9 cellular contexts compared by ENCODE assay signal in the genomic region with DNA sequence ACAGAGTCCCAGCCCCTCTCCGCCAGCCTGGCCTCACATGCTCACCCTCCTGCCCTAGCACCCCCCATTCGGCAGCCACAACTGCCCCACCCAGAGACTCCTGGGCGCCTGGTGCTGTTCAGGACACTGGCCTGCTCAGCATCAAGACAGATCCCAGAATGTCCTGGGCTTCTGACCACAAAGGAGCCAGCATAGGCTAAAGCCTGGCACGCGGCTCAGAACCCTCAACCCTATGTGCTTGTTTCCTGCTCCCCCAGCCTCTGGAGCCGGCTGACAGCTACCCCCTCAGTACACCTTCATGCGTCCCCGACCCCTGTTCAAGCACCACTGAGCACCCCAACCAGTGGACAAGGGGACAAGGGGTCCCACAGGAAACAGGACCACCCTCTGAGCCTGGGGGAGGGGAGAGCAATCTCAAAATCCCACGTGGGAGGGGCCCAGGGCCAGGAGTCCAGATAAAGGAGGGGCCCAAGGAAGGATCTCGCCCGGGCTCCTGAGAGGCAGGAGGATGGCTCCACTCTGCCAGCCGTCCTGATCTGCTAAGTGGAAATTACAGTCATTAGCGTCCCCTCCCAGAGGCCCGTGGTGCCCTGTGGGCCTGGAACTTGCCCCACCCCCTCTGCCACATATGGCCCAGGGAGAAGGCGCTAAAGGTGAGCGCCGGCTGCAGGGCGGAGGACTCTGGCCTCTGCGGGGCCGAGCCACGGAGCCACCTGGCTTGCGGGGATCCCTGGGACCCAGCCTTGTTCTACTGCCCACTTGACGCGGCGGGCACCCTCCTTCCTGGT. TPM values are rescaled to one million over a fixed set of nuclear protein-coding genes. Genes with fewer than 3 reads are reported as not detected.
DNase-seq lines count a peak whose midpoint lies in the region; ATAC-seq, FAIRE-seq and TF ChIP-seq lines count a peak whose summit lies in the region.
"Had no signal": no experiment of that assay in that cellular context is flagged by ENCODE, and none has a peak within 500 bp of the region (broad histone marks: within the 10 kb centered on the region; RNA-seq: fewer than 3 reads in every experiment).

No MANE protein-coding gene starts in this region.

- H3K4me2 ChIP-seq in K562 (ENCODE audit: insufficient read depth, low read length) = no peak overlapping the region
- peak overlapping the region; percentile 62 for H3K4me2 ChIP-seq in HepG2 (ENCODE audit: low read depth, low read length)

- H2AFZ ChIP-seq in K562 (ENCODE audit: low read depth, low read length) = 0 out of 2 replicates have a peak overlapping the region, but pooled peaks have one; percentile 51
- no peak overlapping the region for H2AFZ ChIP-seq in HepG2 (ENCODE audit: low read length)

- ATAC-seq in K562 (no peak), HepG2 (no peak)

- FAIRE-seq in K562 (lab: Jason Lieb, UNC) = no peak
- no peak for FAIRE-seq in HepG2 (lab: Jason Lieb, UNC)
- FAIRE-seq: islet of Langerhans had no signal

- intact Hi-C loops in K562 (cut with micrococcal nuclease) (loop anchor here (5.0 kb wide), 2 partner anchors 90 to 435 kb away; partner anchors contain the start of genes NUDT14 and TMEM121), HepG2 (cut with micrococcal nuclease; ENCODE audit: unreplicated experiment) (loop anchor here (5.0 kb wide), 1 partner anchor 95 kb away; no protein-coding TSS in a partner anchor)

- in situ Hi-C loops in K562 (cut with MboI) (loop anchor here (10.0 kb wide), 2 partner anchors 192 to 262 kb away; no protein-coding TSS in a partner anchor), HepG2 (cut with HindIII; ENCODE audit: extremely low pct_ligation_motif_present, low pct_unique_long_range_greater_than_20kb) (loop anchor here (10.0 kb wide), 1 partner anchor 52 kb away; no protein-coding TSS in a partner anchor)

- peak overlapping the region; percentile 63 for H3K4me3 ChIP-seq in HUES64 (ENCODE audit: low read length)
- H3K4me3 ChIP-seq in K562 = 0 out of 2 replicates have a peak overlapping the region, but pooled peaks have one; percentile 43
- H3K4me3 ChIP-seq in HepG2 (replicated peaks in 1 of 3; ENCODE audit: insufficient read depth in 1 of 3, low read depth in 2 of 3, low read length in 3 of 3) = peak overlapping the region in 1 of 3 experiments; percentile 63; a peak in 2 of 6 replicates
- peak overlapping the region; percentile 35 to 85 (median 60) for H3K4me3 ChIP-seq in tibial nerve

- H3K36me3 ChIP-seq in HUES64 (ENCODE audit: insufficient read depth, low read length) (no peaks in the 10 kb centered on the region), K562 (ENCODE audit: control insufficient read depth, insufficient read depth, low read length) (no peaks in the 10 kb centered on the region), HepG2 (replicated peaks in 1 of 2; ENCODE audit: control insufficient read depth in 1 of 2, insufficient read depth in 2 of 2, low read length in 2 of 2) (no peaks in the 10 kb centered on the region), tibial nerve (no peaks in the 10 kb centered on the region)

- WGBS in HUES64 = 52% methylated on average over 25 of the region's 25 CpGs
- 40% methylated on average over 15 of the region's 25 CpGs for WGBS in K562 (ENCODE audit: insufficient coverage, low coverage, missing lambda C conversion rate)
- WGBS in HepG2 (ENCODE audit: low lambda C conversion rate) = 29% methylated on average over 10 of the region's 25 CpGs
- 38 to 47% methylated on average over 15 to 24 of the region's 25 CpGs for WGBS in tibial nerve, 2 donors

- no peaks in the 10 kb centered on the region for H3K9me3 ChIP-seq in HUES64 (ENCODE audit: insufficient read depth, low read depth, low read length)
- no peaks in the 10 kb centered on the region for H3K9me3 ChIP-seq in K562 (replicated peaks; ENCODE audit: control insufficient read depth, insufficient read depth, low read depth, low read length)
- H3K9me3 ChIP-seq in HepG2 (ENCODE audit: low read length) = no peaks in the 10 kb centered on the region
- no peaks in the 10 kb centered on the region for H3K9me3 ChIP-seq in tibial nerve

- POLR2A ChIA-PET in K562 (lab: Yijun Ruan, JAX) (interaction anchor here (0.6 kb wide), 1 partner anchor 47 kb away, joined by 3 read pairs; no protein-coding TSS in a partner anchor), HepG2 (lab: Yijun Ruan, JAX) (no interaction called here)

- no peak overlapping the region for H3K9ac ChIP-seq in HUES64 (ENCODE audit: low read depth, low read length)
- H3K9ac ChIP-seq in K562 (ENCODE audit: insufficient read depth in 1 of 2, low read depth in 2 of 2, low read length in 2 of 2) = peak overlapping the region in 1 of 2 experiments; percentile 61; a peak in 1 of 4 replicates
- no peak overlapping the region for H3K9ac ChIP-seq in HepG2 (ENCODE audit: insufficient read depth, low read depth, low read length)

- TF ChIP-seq POLR2A in K562 (conservative IDR thresholded peaks at IDR 0.05) = no peak
- TF ChIP-seq POLR2A in HepG2 (IDR thresholded peaks at IDR 0.05; ENCODE audit: insufficient read depth in 1 of 2, low read depth in 2 of 2, low read length in 2 of 2) = no peak
- no peak for TF ChIP-seq POLR2A in tibial nerve (IDR thresholded peaks at IDR 0.05)

- BruUV-seq in K562 (replicated peaks; lab: Mats Ljungman, UMichigan) = no TSS peak
- no TSS peak for BruUV-seq in HepG2 (replicated peaks; lab: Mats Ljungman, UMichigan)

- TF ChIP-seq RAD21 in K562 (CRISPR knock-in tag; conservative IDR thresholded peaks at IDR 0.05 in 1 of 2, IDR thresholded peaks at IDR 0.05 in 1 of 2) (no peak), HepG2 (CRISPR knock-in tag; IDR thresholded peaks at IDR 0.05) (no peak)

- peaks cover 19% of the 10 kb centered on the region; the same call in 1 of the 2 replicates for H3K4me1 ChIP-seq in HUES64 (ENCODE audit: insufficient read depth, low read length)
- peaks cover 3 to 67% of the 10 kb centered on the region in 2 experiments; a peak in 2 of 5 replicates for H3K4me1 ChIP-seq in K562 (replicated peaks in 1 of 2; ENCODE audit: control insufficient read depth in 2 of 2, insufficient read depth in 2 of 2, low read length in 2 of 2)
- H3K4me1 ChIP-seq in HepG2 (ENCODE audit: insufficient read depth, low read length) = peaks cover 52% of the 10 kb centered on the region
- H3K4me1 ChIP-seq in tibial nerve = peaks cover 0 to 67% (median 39%) of the 10 kb centered on the region in 4 donors

- H3K27me3 ChIP-seq in HUES64 (ENCODE audit: insufficient read depth, low read length) (peaks cover 46% of the 10 kb centered on the region), K562 (ENCODE audit: control insufficient read depth in 2 of 2, insufficient read depth in 2 of 2, low read length in 2 of 2) (peaks cover 10 to 31% of the 10 kb centered on the region in 2 experiments; a peak in 4 of 5 replicates), HepG2 (ENCODE audit: control insufficient read depth in 1 of 2, insufficient read depth in 2 of 2, low read length in 2 of 2) (peaks cover 10 to 52% of the 10 kb centered on the region in 2 experiments; a peak in 4 of 5 replicates), tibial nerve (no peaks in the 10 kb centered on the region)

- DNase-seq in AG08396 (ENCODE audit: low spot score) = peak; percentile 41
- no peak for DNase-seq in K562 (ENCODE audit: extremely low read depth in 1 of 4, low spot score in 3 of 4)
- no peak for DNase-seq in HepG2 (ENCODE audit: low spot score)
- DNase-seq in tibial nerve (ENCODE audit: low spot score in 2 of 2) = no peak
- no peak for DNase-seq in hepatic stellate cell (ENCODE audit: low spot score)
- DNase-seq in NCI-H2081 (lab: John Stamatoyannopoulos, UW) = no peak
- no peak for DNase-seq in epidermal melanocyte (ENCODE audit: insufficient read length, low spot score)

- TF ChIP-seq CTCF in K562 (IDR thresholded peaks at IDR 0.05 in 2 of 3, conservative IDR thresholded peaks at IDR 0.05 in 1 of 3; ENCODE audit: insufficient read depth in 2 of 3, low read depth in 1 of 3, low read length in 3 of 3) (no peak), HepG2 (CRISPR knock-in tag; IDR thresholded peaks at IDR 0.05) (no peak), tibial nerve (IDR thresholded peaks at IDR 0.05) (no peak)

- H3K27ac ChIP-seq in HUES64 (ENCODE audit: low read depth, low read length) (no peak overlapping the region), K562 (ENCODE audit: extremely low read depth, low read depth, low read length) (no peak overlapping the region), HepG2 (ENCODE audit: extremely low read length, insufficient read depth, low read length) (no peak overlapping the region), tibial nerve (peak overlapping the region; percentile 69 to 89 (median 86))

- peaks cover 5% of the 10 kb centered on the region for H3K9me1 ChIP-seq in K562 (ENCODE audit: control insufficient read depth, insufficient read depth, low read length)

- no peak for TF ChIP-seq EP300 in K562 (IDR thresholded peaks at IDR 0.05; ENCODE audit: low read length)
- no peak for TF ChIP-seq EP300 in HepG2 (IDR thresholded peaks at IDR 0.05; ENCODE audit: low read depth in 2 of 2, low read length in 2 of 2)
- TF ChIP-seq EP300 in HepG2 (CRISPR knock-in tag; IDR thresholded peaks at IDR 0.05; ENCODE audit: borderline replicate concordance) = no peak
- no peak for TF ChIP-seq EP300 in tibial nerve (IDR thresholded peaks at IDR 0.05)

- CTCF ChIA-PET in K562 (lab: Yijun Ruan, JAX; ENCODE audit: low intra/inter-chr PET ratio) = no interaction called here
- CTCF ChIA-PET in HepG2 (lab: Yijun Ruan, JAX; ENCODE audit: low intra/inter-chr PET ratio, low total read pairs) = interaction anchor here (1.0 kb wide), 1 partner anchor 260 kb away, joined by 4 read pairs; no protein-coding TSS in a partner anchor

- H4K20me1 ChIP-seq in K562 (replicated peaks; ENCODE audit: control insufficient read depth, insufficient read depth, low read length) (no peaks in the 10 kb centered on the region), HepG2 (ENCODE audit: insufficient read depth, low read length) (peaks cover 5% of the 10 kb centered on the region; the same call in 1 of the 2 replicates)

- H3K79me2 ChIP-seq in K562 (ENCODE audit: control insufficient read depth, insufficient read depth, low read length) (no peaks in the 10 kb centered on the region), HepG2 (ENCODE audit: insufficient read depth, low read length) (no peaks in the 10 kb centered on the region)

RNA-seq across cellular contexts. Expression of gene GPR132, which starts 27.1 kb away (rescaled TPM):
- 0.15 TPM for polyA plus RNA-seq in HUES64 (2013, experiment 1 of 2)
- not detected for polyA plus RNA-seq in HUES64 (2013, experiment 2 of 2)
- total RNA-seq in K562 (2011; cell fraction: chromatin; rRNA removed; ENCODE audit: low replicate concordance) = 0.23 and 0.51 TPM in 2 replicates
- 0.26 and 0.50 TPM in 2 replicates for total RNA-seq in K562 (2011; cell fraction: nucleolus; rRNA removed)
- 0.23 and 0.44 TPM in 2 replicates for total RNA-seq in K562 (2011; cell fraction: nucleoplasm; rRNA removed)
- total RNA-seq in K562 (2014; rRNA removed) = 0.49 and 0.50 TPM in 2 replicates
- 0.19 and 0.25 TPM in 2 replicates for total RNA-seq in K562 (2014; rRNA removed; fragmentation: Illumina TruSeq; extraction: Trizol)
- 0.98 and 1.0 TPM in 2 replicates for total RNA-seq in K562 (2015; rRNA removed; fragmentation: Illumina TruSeq; extraction: Trizol)
- total RNA-seq in K562 (2021) = 0.49 and 1.1 TPM in 2 replicates
- polyA plus RNA-seq in K562 (2011; rRNA removed) = 0.01 and 0.22 TPM in 2 replicates
- polyA plus RNA-seq in K562 (2011; cell fraction: cytosol; rRNA removed) = 0.34 and 1.1 TPM in 2 replicates
- polyA plus RNA-seq in K562 (2011; cell fraction: nucleus; rRNA removed) = 0.27 and 0.41 TPM in 2 replicates
- 0.59 and 3.2 TPM in 2 replicates for polyA plus RNA-seq in K562 (2012)
- 0.22 and 0.24 TPM in 2 replicates for polyA plus RNA-seq in K562 (2014; fragmentation: Illumina TruSeq; extraction: Trizol)
- polyA plus RNA-seq in K562 (2014; fragmentation: Nextera tagmentation; extraction: Ambion mirVana) = under 1 TPM in 1 of 2 experiments, not detected in 1; 0.01 TPM
- 0.23 and 0.46 TPM in 2 replicates for polyA plus RNA-seq in K562 (2014; rRNA removed)
- 0.06 TPM in 1 of 2 replicates, not detected in the other for polyA minus RNA-seq in K562 (2011; rRNA and poly(A)+ RNA removed)
- not detected in 2 replicates for polyA minus RNA-seq in K562 (2011; cell fraction: cytosol; rRNA and poly(A)+ RNA removed)
- 0.13 and 0.33 TPM in 2 replicates for polyA minus RNA-seq in K562 (2011; cell fraction: nucleus; rRNA and poly(A)+ RNA removed)
- total RNA-seq in HepG2 (2016; rRNA removed; fragmentation: Illumina TruSeq; extraction: Trizol) = not detected in 2 replicates
- total RNA-seq in HepG2 (2016; cell fraction: cytosol; rRNA removed; fragmentation: Illumina TruSeq; extraction: Trizol; ENCODE audit: low read depth) = not detected in 2 replicates
- total RNA-seq in HepG2 (2016; cell fraction: insoluble cytoplasmic fraction; rRNA removed; fragmentation: Illumina TruSeq; extraction: Trizol) = not detected in 2 replicates
- not detected in 2 replicates for total RNA-seq in HepG2 (2016; cell fraction: membrane; rRNA removed; fragmentation: Illumina TruSeq; extraction: Trizol)
- not detected in 2 replicates for total RNA-seq in HepG2 (2016; cell fraction: nucleus; rRNA removed; fragmentation: Illumina TruSeq; extraction: Trizol)
- polyA plus RNA-seq in HepG2 (2011; rRNA removed) = not detected in 2 replicates
- polyA plus RNA-seq in HepG2 (2011; cell fraction: cytosol; rRNA removed) = not detected in 2 replicates
- polyA plus RNA-seq in HepG2 (2011; cell fraction: nucleus; rRNA removed) = 0.05 TPM in 1 of 2 replicates, not detected in the other
- not detected in 2 replicates for polyA plus RNA-seq in HepG2 (2012)
- polyA plus RNA-seq in HepG2 (2016; cell fraction: cytosol; fragmentation: Illumina TruSeq; extraction: Trizol; ENCODE audit: low read depth) = not detected in 2 replicates
- not detected in 2 replicates for polyA plus RNA-seq in HepG2 (2016; cell fraction: insoluble cytoplasmic fraction; fragmentation: Illumina TruSeq; extraction: Trizol; ENCODE audit: low read depth)
- polyA plus RNA-seq in HepG2 (2016; cell fraction: membrane; fragmentation: Illumina TruSeq; extraction: Trizol; ENCODE audit: low read depth) = not detected in 2 replicates
- polyA plus RNA-seq in HepG2 (2016; cell fraction: nucleus; fragmentation: Illumina TruSeq; extraction: Trizol; ENCODE audit: insufficient read depth, low read depth) = not detected in 2 replicates
- 0.09 TPM in 1 of 2 replicates, not detected in the other for polyA minus RNA-seq in HepG2 (2011; rRNA and poly(A)+ RNA removed; ENCODE audit: low replicate concordance)
- polyA minus RNA-seq in HepG2 (2011; cell fraction: cytosol; rRNA and poly(A)+ RNA removed) = not detected in 2 replicates
- not detected in 2 replicates for polyA minus RNA-seq in HepG2 (2011; cell fraction: nucleus; rRNA and poly(A)+ RNA removed)
- 1 to 10 TPM; 1.5 to 7.7 (median 5.4) TPM for total RNA-seq in tibial nerve

Comparison
In these comparisons a context has a peak if more than half of its experiments do, and no peak if none do; other contexts are left out.
1. H3K27ac ChIP-seq: peak in tibial nerve (4 of 4); none in HUES64 (single experiment), K562 (single experiment) and HepG2 (single experiment).